ENCODE assay signal across 28 cellular contexts in genomic region chr21:39511102-39511501, GRCh38. TPM values are rescaled to one million over a fixed set of nuclear protein-coding genes. Genes with fewer than 3 reads are reported as not detected.
DNase-seq lines count a peak whose midpoint lies in the region; ATAC-seq, FAIRE-seq and TF ChIP-seq lines count a peak whose summit lies in the region.
"Had no signal": no experiment of that assay in that cellular context is flagged by ENCODE, and none has a peak within 500 bp of the region (broad histone marks: within the 10 kb centered on the region; RNA-seq: fewer than 3 reads in every experiment).

No MANE protein-coding gene starts in this region.

- H3K79me2 ChIP-seq in GM12878 (ENCODE audit: control insufficient read depth, insufficient read depth, low read length) = no peaks in the 10 kb centered on the region

- intact Hi-C loops in activated CD4-positive, alpha-beta T cell treated with anti-CD3 and anti-CD28 coated beads, Interleukin-2, amount 10 ng/mL, durations not matched to agents 24 days and 14 days (cut with micrococcal nuclease) = no loop called here
- intact Hi-C loops in GM12878 (cut with micrococcal nuclease; ENCODE audit: unreplicated experiment) (no loop called here), psoas muscle (cut with DNase I) (no loop called here)

- BruUV-seq in GM12878 (replicated peaks; lab: Mats Ljungman, UMichigan) = no TSS peak

- no peaks in the 10 kb centered on the region for H3K9me3 ChIP-seq in GM12878 (replicated peaks; ENCODE audit: control insufficient read depth, insufficient read depth, low read length)
- no peaks in the 10 kb centered on the region for H3K9me3 ChIP-seq in psoas muscle
- H3K9me3 ChIP-seq: BE2C, SK-N-SH had no signal

- in situ Hi-C loops in GM12878 (cut with MboI) = no loop called here

- no peaks in the 10 kb centered on the region for H3K4me1 Mint-ChIP-seq in activated CD4-positive, alpha-beta T cell treated with anti-CD3 and anti-CD28 coated beads, Interleukin-2, amount 10 ng/mL, durations not matched to agents 24 days and 14 days
- H3K4me1 Mint-ChIP-seq in natural killer cell treated with Interleukin-12 subunit alpha and Interleukin-12 subunit beta and Interleukin-15 and Interleukin-18, amount 100 ng/mL, for 72 hours (ENCODE audit: low read depth in 2 of 2) = peaks cover 0 to 5% of the 10 kb centered on the region in 2 donors
- H3K4me1 Mint-ChIP-seq: CD14-positive monocyte; CD8-positive, alpha-beta memory T cell had no signal

- ATAC-seq in GM12878 (no peak), GM21423 (IDR thresholded peaks at IDR 0.05; ENCODE audit: unreplicated experiment) (no peak), psoas muscle (no peak)
- peak; percentile 36 to 45 for ATAC-seq in natural killer cell treated with Interleukin-12 subunit alpha and Interleukin-12 subunit beta and Interleukin-15 and Interleukin-18, amount 100 ng/mL, for 72 hours
- ATAC-seq: GM23338, PC-3 had no signal

- no peaks in the 10 kb centered on the region for H3K36me3 Mint-ChIP-seq in activated CD4-positive, alpha-beta T cell treated with anti-CD3 and anti-CD28 coated beads, Interleukin-2, amount 10 ng/mL, durations not matched to agents 24 days and 14 days (ENCODE audit: low read depth)
- no peaks in the 10 kb centered on the region for H3K36me3 Mint-ChIP-seq in natural killer cell treated with Interleukin-12 subunit alpha and Interleukin-12 subunit beta and Interleukin-15 and Interleukin-18, amount 100 ng/mL, for 72 hours
- H3K36me3 Mint-ChIP-seq: CD14-positive monocyte; CD8-positive, alpha-beta memory T cell had no signal

- H3K27me3 ChIP-seq in GM12878 (replicated peaks in 1 of 2; ENCODE audit: control insufficient read depth in 2 of 2, insufficient read depth in 2 of 2, low read length in 1 of 2) (no peaks in the 10 kb centered on the region), psoas muscle (ENCODE audit: insufficient read depth in 3 of 3, low read length in 2 of 3) (no peaks in the 10 kb centered on the region)

- H3K9me3 Mint-ChIP-seq in activated CD4-positive, alpha-beta T cell treated with anti-CD3 and anti-CD28 coated beads, Interleukin-2, amount 10 ng/mL, durations not matched to agents 24 days and 14 days = no peaks in the 10 kb centered on the region
- no peaks in the 10 kb centered on the region for H3K9me3 Mint-ChIP-seq in natural killer cell treated with Interleukin-12 subunit alpha and Interleukin-12 subunit beta and Interleukin-15 and Interleukin-18, amount 100 ng/mL, for 72 hours
- H3K9me3 Mint-ChIP-seq: GM23338 had no signal

- peak; percentile 54 for FAIRE-seq in GM12878 (lab: Jason Lieb, UNC)

- H2AFZ ChIP-seq in GM12878 (ENCODE audit: control insufficient read depth, low read depth, low read length) = no peak overlapping the region

- POLR2A ChIA-PET in GM12878 (lab: Charles Lee) = no interaction called here

- no peak overlapping the region for H3K9ac ChIP-seq in GM12878 (ENCODE audit: control insufficient read depth, insufficient read depth, low read length)
- H3K9ac ChIP-seq: SK-N-SH had no signal

- H3K4me1 ChIP-seq in GM12878 (ENCODE audit: control insufficient read depth, insufficient read depth, low read length) (no peaks in the 10 kb centered on the region), psoas muscle (no peaks in the 10 kb centered on the region)
- H3K4me1 ChIP-seq: BE2C had no signal

- no peak overlapping the region for H3K4me3 Mint-ChIP-seq in activated CD4-positive, alpha-beta T cell treated with anti-CD3 and anti-CD28 coated beads, Interleukin-2, amount 10 ng/mL, durations not matched to agents 24 days and 14 days
- no peak overlapping the region for H3K4me3 Mint-ChIP-seq in natural killer cell treated with Interleukin-12 subunit alpha and Interleukin-12 subunit beta and Interleukin-15 and Interleukin-18, amount 100 ng/mL, for 72 hours
- H3K4me3 Mint-ChIP-seq: CD14-positive monocyte; CD8-positive, alpha-beta memory T cell; GM23338 had no signal

- RAD21 ChIA-PET in GM12878 (lab: Charles Lee; ENCODE audit: unreplicated experiment) = no interaction called here

- DNase-seq in activated CD4-positive, alpha-beta T cell treated with anti-CD3 and anti-CD28 coated beads, Interleukin-2, amount 10 ng/mL, durations not matched to agents 24 days and 14 days = peak; percentile 25
- DNase-seq in activated CD4-positive, alpha-beta T cell treated with anti-CD3 and anti-CD28 coated beads, Interleukin-2, amount 50 U/mL, for 48 hours = no peak
- DNase-seq in GM12878 (ENCODE audit: low read depth, low spot score) (no peak), psoas muscle (no peak), NCI-H524 (lab: John Stamatoyannopoulos, UW) (no peak)
- no peak for DNase-seq in natural killer cell treated with Interleukin-12 subunit alpha and Interleukin-12 subunit beta and Interleukin-15 and Interleukin-18, amount 100 ng/mL, for 72 hours (ENCODE audit: low spot score)
- DNase-seq: BE2C; CD8-positive, alpha-beta memory T cell; DMS 273 treated with DMSO at 0.1 percent for 48 hours; DMS79 treated with DMSO at 0.1 percent for 48 hours; GF-D8; HCEC 1CT; KBM-7; MV-4-11; NCI-H1105 treated with DMSO at 0.1 percent for 48 hours; NCI-H146; NCI-H1930; NCI-H2107; NCI-H524 treated with DMSO at 0.1 percent for 48 hours; NCI-H82; NK-92 treated with Interleukin-12 subunit alpha and Interleukin-12 subunit beta, amount 100 ng/mL, for 24 hours; PC-3; SK-N-SH had no signal

- no peak for TF ChIP-seq RAD21 in GM12878 (IDR thresholded peaks at IDR 0.05; ENCODE audit: insufficient read depth, low read depth, low read length)

- 16% methylated on average over 3 of the region's 3 CpGs for WGBS in GM12878 (ENCODE audit: insufficient coverage, insufficient replicate concordance, low lambda C conversion rate, missing lambda C conversion rate)
- WGBS in psoas muscle, 3 donors = 97 to 100% (median 98%) methylated on average over 3 of the region's 3 CpGs

- no peak for TF ChIP-seq POLR2A in GM12878 (IDR thresholded peaks at IDR 0.05; ENCODE audit: low read depth, low read length)

- no peak for TF ChIP-seq EP300 in GM12878 (IDR thresholded peaks at IDR 0.05; ENCODE audit: borderline replicate concordance in 1 of 2, control insufficient read depth in 1 of 2, low read depth in 2 of 2, low read length in 2 of 2)

- no peak for TF ChIP-seq CTCF in GM12878 (IDR thresholded peaks at IDR 0.05 in 2 of 3, conservative IDR thresholded peaks at IDR 0.05 in 1 of 3; ENCODE audit: control insufficient read depth in 2 of 3, extremely low read depth in 1 of 3, insufficient read depth in 1 of 3, low read depth in 3 of 3, low read length in 3 of 3)
- no peak for TF ChIP-seq CTCF in psoas muscle (IDR thresholded peaks at IDR 0.05)

- H3K4me2 ChIP-seq in GM12878 (ENCODE audit: control insufficient read depth, insufficient read depth) = no peak overlapping the region
- H3K4me2 ChIP-seq: GM23338, SK-N-SH had no signal

- peaks cover 2% of the 10 kb centered on the region for H3K27me3 Mint-ChIP-seq in activated CD4-positive, alpha-beta T cell treated with anti-CD3 and anti-CD28 coated beads, Interleukin-2, amount 10 ng/mL, durations not matched to agents 24 days and 14 days
- peaks cover 0 to 24% of the 10 kb centered on the region in 2 donors for H3K27me3 Mint-ChIP-seq in natural killer cell treated with Interleukin-12 subunit alpha and Interleukin-12 subunit beta and Interleukin-15 and Interleukin-18, amount 100 ng/mL, for 72 hours
- H3K27me3 Mint-ChIP-seq: CD8-positive, alpha-beta memory T cell had no signal

- no peaks in the 10 kb centered on the region for H4K20me1 ChIP-seq in GM12878 (ENCODE audit: control insufficient read depth, insufficient read depth)

- H3K36me3 ChIP-seq in GM12878 (ENCODE audit: control insufficient read depth in 2 of 2, insufficient read depth in 2 of 2, low read length in 1 of 2) (no peaks in the 10 kb centered on the region), psoas muscle (ENCODE audit: insufficient read depth in 1 of 2, low read depth in 1 of 2) (peaks cover 0 to 43% of the 10 kb centered on the region in 2 donors)
- H3K36me3 ChIP-seq: BE2C had no signal

- CTCF ChIA-PET in GM12878 (lab: Yijun Ruan, JAX) = no interaction called here

- no peak overlapping the region for H3K27ac Mint-ChIP-seq in activated CD4-positive, alpha-beta T cell treated with anti-CD3 and anti-CD28 coated beads, Interleukin-2, amount 10 ng/mL, durations not matched to agents 24 days and 14 days
- no peak overlapping the region for H3K27ac Mint-ChIP-seq in natural killer cell treated with Interleukin-12 subunit alpha and Interleukin-12 subunit beta and Interleukin-15 and Interleukin-18, amount 100 ng/mL, for 72 hours
- H3K27ac Mint-ChIP-seq: CD14-positive monocyte, GM23338 had no signal

- no peak overlapping the region for H3K4me3 ChIP-seq in GM12878
- no peak overlapping the region for H3K4me3 ChIP-seq in psoas muscle
- H3K4me3 ChIP-seq: GM23338 had no signal

- SMC1A ChIA-PET in GM12878 (lab: Charles Lee; ENCODE audit: uncharacterized antibody, unreplicated experiment) = no interaction called here

- H3K27ac ChIP-seq in GM12878 (ENCODE audit: control insufficient read depth, insufficient read depth) (no peak overlapping the region), psoas muscle (no peak overlapping the region)
- H3K27ac ChIP-seq: 22Rv1, HL-60 had no signal

TF ChIP-seq in GM12878, 131 proteins besides CTCF, POLR2A, EP300 and RAD21 (continues in another document):
- no peak for TF ChIP-seq CBFB (IDR thresholded peaks at IDR 0.05; ENCODE audit: low read depth)

RNA-seq across cellular contexts. Expression of gene SH3BGR, which starts 59.3 kb away (rescaled TPM):
- total RNA-seq in activated CD4-positive, alpha-beta T cell treated with anti-CD3 and anti-CD28 coated beads, Interleukin-2, amount 10 ng/mL, durations not matched to agents 24 days and 14 days = 0.63 and 1.4 TPM in 2 replicates
- total RNA-seq in GM12878 (2013; cell fraction: nucleolus; rRNA removed) = 0.64 and 1.1 TPM in 2 replicates
- total RNA-seq in GM12878 (2014; rRNA removed) = 0.45 and 0.54 TPM in 2 replicates
- 0.97 and 1.6 TPM in 2 replicates for total RNA-seq in GM12878 (2014; rRNA removed; fragmentation: Illumina TruSeq; extraction: Trizol)
- total RNA-seq in GM12878 (2021) = 0.97 and 1.2 TPM in 2 replicates
- polyA plus RNA-seq in GM12878 (2011; ENCODE audit: low read depth) = 0.93 TPM
- polyA plus RNA-seq in GM12878 (2011; rRNA removed) = 1.6 and 2.7 TPM in 2 replicates
- 0.12 and 0.27 TPM in 2 replicates for polyA plus RNA-seq in GM12878 (2011; cell fraction: cytosol; rRNA removed)
- polyA plus RNA-seq in GM12878 (2011; cell fraction: nucleus; rRNA removed) = 1.4 TPM in 1 of 2 replicates, not detected in the other
- polyA plus RNA-seq in GM12878 (2012) = 1.5 and 1.7 TPM in 2 replicates
- polyA plus RNA-seq in GM12878 (2014; fragmentation: Illumina TruSeq; extraction: Trizol) = 1.7 and 3.0 TPM in 2 replicates
- polyA plus RNA-seq in GM12878 (2014; fragmentation: Nextera tagmentation; extraction: Ambion mirVana) = 1 to 10 TPM; 1.0 to 1.7 TPM
- polyA plus RNA-seq in GM12878 (2014; rRNA removed) = 0.32 and 2.3 TPM in 2 replicates
- polyA plus RNA-seq in GM12878 (2016; fragmentation: Nextera tagmentation; extraction: Ambion mirVana) = 1 to 10 TPM; 3.5 TPM
- 0.62 TPM in 1 of 2 replicates, not detected in the other for polyA minus RNA-seq in GM12878 (2011; rRNA and poly(A)+ RNA removed)
- not detected in 2 replicates for polyA minus RNA-seq in GM12878 (2011; cell fraction: cytosol; rRNA and poly(A)+ RNA removed)
- 0.77 TPM in 1 of 2 replicates, not detected in the other for polyA minus RNA-seq in GM12878 (2011; cell fraction: nucleus; rRNA and poly(A)+ RNA removed)
- total RNA-seq in natural killer cell treated with Interleukin-12 subunit alpha and Interleukin-12 subunit beta and Interleukin-15 and Interleukin-18, amount 100 ng/mL, for 72 hours = under 1 TPM in 1 of 2 donors, not detected in 1; 0.83 TPM
- total RNA-seq in psoas muscle = 100 to 1,000 TPM; 147 to 441 (median 283) TPM
- 100 to 1,000 TPM in 2 of 3 donors, 10 to 100 TPM in 1; 44.2 to 314 (median 240) TPM for polyA plus RNA-seq in psoas muscle

Comparison
In these comparisons a context has a peak if more than half of its experiments do, and no peak if none do; other contexts are left out.
1. ATAC-seq: peak in natural killer cell treated with Interleukin-12 subunit alpha and Interleukin-12 subunit beta and Interleukin-15 and Interleukin-18, amount 100 ng/mL, for 72 hours (2 of 2); none in GM12878 (single experiment), GM21423 (single experiment) and psoas muscle (0 of 4).
2. RNA of gene SH3BGR, which starts 59.3 kb away (total RNA-seq): 147 to 441 TPM in psoas muscle; 0.45 to 1.6 TPM in GM12878, 0.83 TPM in natural killer cell treated with Interleukin-12 subunit alpha and Interleukin-12 subunit beta and Interleukin-15 and Interleukin-18, amount 100 ng/mL, for 72 hours and 0.63 to 1.4 TPM in activated CD4-positive, alpha-beta T cell treated with anti-CD3 and anti-CD28 coated beads, Interleukin-2, amount 10 ng/mL, durations not matched to agents 24 days and 14 days; every median in the first group is over 10 times any median in the second.